2 cellular contexts compared by ENCODE assay signal in the genomic region with DNA sequence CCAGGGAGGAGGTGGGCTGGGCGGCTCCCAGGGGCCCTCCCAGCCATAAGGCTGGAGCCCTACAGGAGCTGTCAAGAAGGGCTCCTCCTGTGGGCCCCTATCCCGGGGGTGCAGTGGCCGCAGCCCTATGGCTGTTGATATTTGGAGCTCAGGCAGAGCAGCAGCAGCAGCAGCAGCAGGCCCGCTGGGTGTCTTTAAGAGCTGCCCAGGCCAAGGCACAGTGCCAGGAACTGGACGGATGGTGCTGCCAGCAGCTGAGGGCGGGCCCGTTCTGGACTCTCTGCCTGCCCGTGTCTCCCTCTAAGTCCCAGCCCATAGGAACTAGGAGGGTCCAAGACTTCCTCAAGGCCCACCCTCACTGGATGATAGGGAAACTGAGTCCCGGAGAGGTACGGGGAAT.
TF ChIP-seq lines count a peak whose summit lies in the region.

No MANE protein-coding gene starts in this region.

TF ChIP-seq in HEK293, 187 proteins besides CTCF, POLR2A, EP300 and RAD21:
- TF ChIP-seq, protein P1, sequence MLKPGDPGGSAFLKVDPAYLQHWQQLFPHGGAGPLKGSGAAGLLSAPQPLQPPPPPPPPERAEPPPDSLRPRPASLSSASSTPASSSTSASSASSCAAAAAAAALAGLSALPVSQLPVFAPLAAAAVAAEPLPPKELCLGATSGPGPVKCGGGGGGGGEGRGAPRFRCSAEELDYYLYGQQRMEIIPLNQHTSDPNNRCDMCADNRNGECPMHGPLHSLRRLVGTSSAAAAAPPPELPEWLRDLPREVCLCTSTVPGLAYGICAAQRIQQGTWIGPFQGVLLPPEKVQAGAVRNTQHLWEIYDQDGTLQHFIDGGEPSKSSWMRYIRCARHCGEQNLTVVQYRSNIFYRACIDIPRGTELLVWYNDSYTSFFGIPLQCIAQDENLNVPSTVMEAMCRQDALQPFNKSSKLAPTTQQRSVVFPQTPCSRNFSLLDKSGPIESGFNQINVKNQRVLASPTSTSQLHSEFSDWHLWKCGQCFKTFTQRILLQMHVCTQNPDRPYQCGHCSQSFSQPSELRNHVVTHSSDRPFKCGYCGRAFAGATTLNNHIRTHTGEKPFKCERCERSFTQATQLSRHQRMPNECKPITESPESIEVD (tag by site-specific recombination; IDR thresholded peaks at IDR 0.05) = no peak
- 0 out of 2 replicates have a peak, but pooled peaks have one; percentile 31 for TF ChIP-seq ZNF600 (tag by site-specific recombination; IDR thresholded peaks at IDR 0.05)

TF ChIP-seq in HepG2, 621 proteins besides CTCF, POLR2A, EP300 and RAD21:
- TF ChIP-seq DPF2 (CRISPR knock-in tag; IDR thresholded peaks at IDR 0.05; ENCODE audit: borderline replicate concordance, low read depth) (no peak), ZNF768 (CRISPR knock-in tag; IDR thresholded peaks at IDR 0.05) (0 out of 2 replicates have a peak, but pooled peaks have one; percentile 1)
